1 cellular context compared by ENCODE assay signal in the genomic region with DNA sequence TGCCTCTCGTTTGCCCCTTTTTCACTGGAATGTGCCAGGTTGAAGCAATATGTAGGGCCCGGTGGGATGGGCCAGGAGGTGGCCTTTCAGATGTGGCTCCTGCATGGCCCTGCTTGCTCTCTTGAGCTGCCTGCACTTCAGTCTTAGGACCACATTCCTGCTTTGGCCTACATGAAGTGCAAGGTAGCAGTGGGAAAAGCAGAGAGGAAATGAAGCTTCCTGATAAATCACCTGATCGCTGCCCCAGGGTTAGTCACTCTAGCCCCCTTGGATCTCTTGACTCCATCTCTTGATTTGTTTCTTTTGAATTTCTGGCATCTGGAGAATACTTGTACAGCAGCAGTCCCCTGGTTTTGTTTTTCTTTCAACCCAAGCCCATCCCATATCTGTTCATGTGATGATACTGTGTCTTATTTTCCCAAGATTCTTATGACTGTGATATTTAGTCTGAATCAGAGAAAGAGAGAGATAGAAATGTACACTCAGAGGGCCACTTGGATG.
TF ChIP-seq lines count a peak whose summit lies in the region.

No MANE protein-coding gene starts in this region.

TF ChIP-seq in GM23338, 12 proteins besides CTCF, POLR2A, EP300 and RAD21 (continued from another document):
- TF ChIP-seq, protein P1, sequence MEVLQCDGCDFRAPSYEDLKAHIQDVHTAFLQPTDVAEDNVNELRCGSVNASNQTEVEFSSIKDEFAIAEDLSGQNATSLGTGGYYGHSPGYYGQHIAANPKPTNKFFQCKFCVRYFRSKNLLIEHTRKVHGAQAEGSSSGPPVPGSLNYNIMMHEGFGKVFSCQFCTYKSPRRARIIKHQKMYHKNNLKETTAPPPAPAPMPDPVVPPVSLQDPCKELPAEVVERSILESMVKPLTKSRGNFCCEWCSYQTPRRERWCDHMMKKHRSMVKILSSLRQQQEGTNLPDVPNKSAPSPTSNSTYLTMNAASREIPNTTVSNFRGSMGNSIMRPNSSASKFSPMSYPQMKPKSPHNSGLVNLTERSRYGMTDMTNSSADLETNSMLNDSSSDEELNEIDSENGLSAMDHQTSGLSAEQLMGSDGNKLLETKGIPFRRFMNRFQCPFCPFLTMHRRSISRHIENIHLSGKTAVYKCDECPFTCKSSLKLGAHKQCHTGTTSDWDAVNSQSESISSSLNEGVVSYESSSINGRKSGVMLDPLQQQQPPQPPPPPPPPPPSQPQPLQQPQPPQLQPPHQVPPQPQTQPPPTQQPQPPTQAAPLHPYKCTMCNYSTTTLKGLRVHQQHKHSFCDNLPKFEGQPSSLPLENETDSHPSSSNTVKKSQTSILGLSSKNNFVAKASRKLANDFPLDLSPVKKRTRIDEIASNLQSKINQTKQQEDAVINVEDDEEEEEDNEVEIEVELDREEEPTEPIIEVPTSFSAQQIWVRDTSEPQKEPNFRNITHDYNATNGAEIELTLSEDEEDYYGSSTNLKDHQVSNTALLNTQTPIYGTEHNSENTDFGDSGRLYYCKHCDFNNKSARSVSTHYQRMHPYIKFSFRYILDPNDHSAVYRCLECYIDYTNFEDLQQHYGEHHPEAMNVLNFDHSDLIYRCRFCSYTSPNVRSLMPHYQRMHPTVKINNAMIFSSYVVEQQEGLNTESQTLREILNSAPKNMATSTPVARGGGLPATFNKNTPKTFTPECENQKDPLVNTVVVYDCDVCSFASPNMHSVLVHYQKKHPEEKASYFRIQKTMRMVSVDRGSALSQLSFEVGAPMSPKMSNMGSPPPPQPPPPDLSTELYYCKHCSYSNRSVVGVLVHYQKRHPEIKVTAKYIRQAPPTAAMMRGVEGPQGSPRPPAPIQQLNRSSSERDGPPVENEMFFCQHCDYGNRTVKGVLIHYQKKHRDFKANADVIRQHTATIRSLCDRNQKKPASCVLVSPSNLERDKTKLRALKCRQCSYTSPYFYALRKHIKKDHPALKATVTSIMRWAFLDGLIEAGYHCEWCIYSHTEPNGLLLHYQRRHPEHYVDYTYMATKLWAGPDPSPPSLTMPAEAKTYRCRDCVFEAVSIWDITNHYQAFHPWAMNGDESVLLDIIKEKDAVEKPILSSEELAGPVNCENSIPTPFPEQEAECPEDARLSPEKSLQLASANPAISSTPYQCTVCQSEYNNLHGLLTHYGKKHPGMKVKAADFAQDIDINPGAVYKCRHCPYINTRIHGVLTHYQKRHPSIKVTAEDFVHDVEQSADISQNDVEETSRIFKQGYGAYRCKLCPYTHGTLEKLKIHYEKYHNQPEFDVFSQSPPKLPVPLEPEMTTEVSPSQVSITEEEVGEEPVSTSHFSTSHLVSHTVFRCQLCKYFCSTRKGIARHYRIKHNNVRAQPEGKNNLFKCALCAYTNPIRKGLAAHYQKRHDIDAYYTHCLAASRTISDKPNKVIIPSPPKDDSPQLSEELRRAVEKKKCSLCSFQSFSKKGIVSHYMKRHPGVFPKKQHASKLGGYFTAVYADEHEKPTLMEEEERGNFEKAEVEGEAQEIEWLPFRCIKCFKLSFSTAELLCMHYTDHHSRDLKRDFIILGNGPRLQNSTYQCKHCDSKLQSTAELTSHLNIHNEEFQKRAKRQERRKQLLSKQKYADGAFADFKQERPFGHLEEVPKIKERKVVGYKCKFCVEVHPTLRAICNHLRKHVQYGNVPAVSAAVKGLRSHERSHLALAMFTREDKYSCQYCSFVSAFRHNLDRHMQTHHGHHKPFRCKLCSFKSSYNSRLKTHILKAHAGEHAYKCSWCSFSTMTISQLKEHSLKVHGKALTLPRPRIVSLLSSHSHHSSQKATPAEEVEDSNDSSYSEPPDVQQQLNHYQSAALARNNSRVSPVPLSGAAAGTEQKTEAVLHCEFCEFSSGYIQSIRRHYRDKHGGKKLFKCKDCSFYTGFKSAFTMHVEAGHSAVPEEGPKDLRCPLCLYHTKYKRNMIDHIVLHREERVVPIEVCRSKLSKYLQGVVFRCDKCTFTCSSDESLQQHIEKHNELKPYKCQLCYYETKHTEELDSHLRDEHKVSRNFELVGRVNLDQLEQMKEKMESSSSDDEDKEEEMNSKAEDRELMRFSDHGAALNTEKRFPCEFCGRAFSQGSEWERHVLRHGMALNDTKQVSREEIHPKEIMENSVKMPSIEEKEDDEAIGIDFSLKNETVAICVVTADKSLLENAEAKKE (CRISPR knock-in tag; IDR thresholded peaks at IDR 0.05): no peak
- TF ChIP-seq CREB1 (CRISPR knock-in tag; IDR thresholded peaks at IDR 0.05; ENCODE audit: low read depth) (no peak), STAT1 (IDR thresholded peaks at IDR 0.05; ENCODE audit: unreplicated experiment) (no peak), EZH2 (IDR thresholded peaks at IDR 0.05; ENCODE audit: low read depth, unreplicated experiment) (no peak), NANOG (IDR thresholded peaks at IDR 0.05; ENCODE audit: borderline replicate concordance) (no peak), POLR2AphosphoS5 (IDR thresholded peaks at IDR 0.05; ENCODE audit: low read depth) (no peak), ZNF114 (CRISPR knock-in tag; IDR thresholded peaks at IDR 0.05) (no peak), JUNB (IDR thresholded peaks at IDR 0.05; ENCODE audit: unreplicated experiment) (no peak), EZH2phosphoT487 (IDR thresholded peaks at IDR 0.05; ENCODE audit: unreplicated experiment) (no peak)
- TF ChIP-seq, protein P2, sequence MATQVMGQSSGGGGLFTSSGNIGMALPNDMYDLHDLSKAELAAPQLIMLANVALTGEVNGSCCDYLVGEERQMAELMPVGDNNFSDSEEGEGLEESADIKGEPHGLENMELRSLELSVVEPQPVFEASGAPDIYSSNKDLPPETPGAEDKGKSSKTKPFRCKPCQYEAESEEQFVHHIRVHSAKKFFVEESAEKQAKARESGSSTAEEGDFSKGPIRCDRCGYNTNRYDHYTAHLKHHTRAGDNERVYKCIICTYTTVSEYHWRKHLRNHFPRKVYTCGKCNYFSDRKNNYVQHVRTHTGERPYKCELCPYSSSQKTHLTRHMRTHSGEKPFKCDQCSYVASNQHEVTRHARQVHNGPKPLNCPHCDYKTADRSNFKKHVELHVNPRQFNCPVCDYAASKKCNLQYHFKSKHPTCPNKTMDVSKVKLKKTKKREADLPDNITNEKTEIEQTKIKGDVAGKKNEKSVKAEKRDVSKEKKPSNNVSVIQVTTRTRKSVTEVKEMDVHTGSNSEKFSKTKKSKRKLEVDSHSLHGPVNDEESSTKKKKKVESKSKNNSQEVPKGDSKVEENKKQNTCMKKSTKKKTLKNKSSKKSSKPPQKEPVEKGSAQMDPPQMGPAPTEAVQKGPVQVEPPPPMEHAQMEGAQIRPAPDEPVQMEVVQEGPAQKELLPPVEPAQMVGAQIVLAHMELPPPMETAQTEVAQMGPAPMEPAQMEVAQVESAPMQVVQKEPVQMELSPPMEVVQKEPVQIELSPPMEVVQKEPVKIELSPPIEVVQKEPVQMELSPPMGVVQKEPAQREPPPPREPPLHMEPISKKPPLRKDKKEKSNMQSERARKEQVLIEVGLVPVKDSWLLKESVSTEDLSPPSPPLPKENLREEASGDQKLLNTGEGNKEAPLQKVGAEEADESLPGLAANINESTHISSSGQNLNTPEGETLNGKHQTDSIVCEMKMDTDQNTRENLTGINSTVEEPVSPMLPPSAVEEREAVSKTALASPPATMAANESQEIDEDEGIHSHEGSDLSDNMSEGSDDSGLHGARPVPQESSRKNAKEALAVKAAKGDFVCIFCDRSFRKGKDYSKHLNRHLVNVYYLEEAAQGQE (IDR thresholded peaks at IDR 0.05; ENCODE audit: unreplicated experiment): no peak
- TF ChIP-seq, protein P3, sequence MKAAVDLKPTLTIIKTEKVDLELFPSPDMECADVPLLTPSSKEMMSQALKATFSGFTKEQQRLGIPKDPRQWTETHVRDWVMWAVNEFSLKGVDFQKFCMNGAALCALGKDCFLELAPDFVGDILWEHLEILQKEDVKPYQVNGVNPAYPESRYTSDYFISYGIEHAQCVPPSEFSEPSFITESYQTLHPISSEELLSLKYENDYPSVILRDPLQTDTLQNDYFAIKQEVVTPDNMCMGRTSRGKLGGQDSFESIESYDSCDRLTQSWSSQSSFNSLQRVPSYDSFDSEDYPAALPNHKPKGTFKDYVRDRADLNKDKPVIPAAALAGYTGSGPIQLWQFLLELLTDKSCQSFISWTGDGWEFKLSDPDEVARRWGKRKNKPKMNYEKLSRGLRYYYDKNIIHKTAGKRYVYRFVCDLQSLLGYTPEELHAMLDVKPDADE (IDR thresholded peaks at IDR 0.05): no peak
TF ChIP-seq in GM23338: peak in this region for 0.
